In genomic region chr1:19209439-19209989, GRCh38 we compare ENCODE assay signal across 8 cellular contexts. TPM values are rescaled to one million over a fixed set of nuclear protein-coding genes. Genes with fewer than 3 reads are reported as not detected.
A peak's percentile ranks its signal among the peaks of the same experiment; 100 is the strongest.
DNase-seq lines count a peak whose midpoint lies in the region; ATAC-seq and TF ChIP-seq lines count a peak whose summit lies in the region.

No MANE protein-coding gene starts in this region.

- peak overlapping the region; percentile 99 for H3K4me2 ChIP-seq in KMS-11

- peaks cover 15% of the 10 kb centered on the region for H4K20me1 ChIP-seq in KMS-11 (ENCODE audit: insufficient read depth)

- H3K9me3 ChIP-seq in thoracic aorta = no peaks in the 10 kb centered on the region

- peak overlapping the region; percentile 70; the same call in 1 of the 2 replicates for H2AFZ ChIP-seq in KMS-11 (ENCODE audit: low read depth)

- TF ChIP-seq CTCF in GM10266 (IDR thresholded peaks at IDR 0.05; ENCODE audit: control insufficient read depth, insufficient read depth, low read depth, missing control alignments) (no peak), KMS-11 (conservative IDR thresholded peaks at IDR 0.05; ENCODE audit: low read depth, low read length) (no peak), fibroblast of pulmonary artery (IDR thresholded peaks at IDR 0.05; ENCODE audit: low read length, missing control alignments) (no peak), nephron progenitor cell (IDR thresholded peaks at IDR 0.05) (no peak), thoracic aorta (IDR thresholded peaks at IDR 0.05) (no peak)

- H3K27ac ChIP-seq in KMS-11 = peak overlapping the region; percentile 88
- peak overlapping the region; percentile 90 to 95 for H3K27ac ChIP-seq in thoracic aorta

- H3K4me1 Mint-ChIP-seq in nephron progenitor cell = peaks cover 56% of the 10 kb centered on the region

- peaks cover 11% of the 10 kb centered on the region for H3K36me3 Mint-ChIP-seq in nephron progenitor cell (ENCODE audit: low read depth)

- no peaks in the 10 kb centered on the region for H3K9me3 Mint-ChIP-seq in nephron progenitor cell

- H3K9ac ChIP-seq in KMS-11 = peak overlapping the region; percentile 86

- peak overlapping the region; percentile 96 for H3K27ac Mint-ChIP-seq in nephron progenitor cell

- H3K4me1 ChIP-seq in KMS-11 (ENCODE audit: low read depth, poor library complexity, severe bottlenecking) (peaks cover 61% of the 10 kb centered on the region), thoracic aorta (ENCODE audit: control insufficient read depth in 1 of 2, low read depth in 2 of 2) (peaks cover 38 to 60% of the 10 kb centered on the region in 2 donors)

- no peaks in the 10 kb centered on the region for H3K27me3 Mint-ChIP-seq in nephron progenitor cell (ENCODE audit: low read depth, poor library complexity)

- H3K27me3 ChIP-seq in KMS-11 (ENCODE audit: insufficient read depth, low read depth) (no peaks in the 10 kb centered on the region), thoracic aorta (replicated peaks; ENCODE audit: insufficient read depth) (no peaks in the 10 kb centered on the region)

- DNase-seq in GM10266 (ENCODE audit: extremely low spot score) (peak; percentile 70), fibroblast of pulmonary artery (ENCODE audit: low read depth) (peak; percentile 53), nephron progenitor cell (peak; percentile 48), thoracic aorta (ENCODE audit: low spot score) (no peak), ureter (ENCODE audit: low spot score) (no peak)
- peak; percentile 36 for DNase-seq in activated CD8-positive, alpha-beta memory T cell treated with anti-CD3 and anti-CD28 coated beads, Interleukin-2, amount 50 U/mL, for 24 hours (ENCODE audit: extremely low read depth)

- H3K4me3 Mint-ChIP-seq in nephron progenitor cell = peak overlapping the region; percentile 89

- H3K79me2 ChIP-seq in KMS-11 (ENCODE audit: insufficient read depth, low read depth) = peaks cover 95% of the 10 kb centered on the region

- H3K36me3 ChIP-seq in KMS-11 (ENCODE audit: insufficient read depth) (no peaks in the 10 kb centered on the region), thoracic aorta (peaks cover 3% of the 10 kb centered on the region)

- ATAC-seq in GM21619 (IDR thresholded peaks at IDR 0.05; ENCODE audit: unreplicated experiment) (peak; percentile 56), thoracic aorta (ENCODE audit: insufficient number of reproducible peaks, low FRiP score, low read depth) (no peak)

- H3K4me3 ChIP-seq in KMS-11 (IDR thresholded peaks at IDR 0.05; ENCODE audit: insufficient read depth, low read depth, low read length) (no peak overlapping the region), fibroblast of pulmonary artery (replicated peaks; ENCODE audit: low read depth, low read length) (peak overlapping the region; percentile 93), thoracic aorta (peak overlapping the region; percentile 90)

RNA-seq across cellular contexts. Expression of gene UBR4, which starts 0.6 kb away (rescaled TPM):
- total RNA-seq in thoracic aorta (100 to 1,000 TPM; 231 to 266 TPM), ureter (174 TPM)

RNA-seq across cellular contexts. Expression of gene EMC1, which starts 41.8 kb away (rescaled TPM):
- total RNA-seq in thoracic aorta (10 to 100 TPM; 39.3 to 63.0 TPM), ureter (54.6 TPM)

RNA-seq across cellular contexts. Expression of gene MRTO4, which starts 42.1 kb away (rescaled TPM):
- total RNA-seq in thoracic aorta (10 to 100 TPM in 1 of 2 donors, 1 to 10 TPM in 1; 8.8 to 29.6 TPM), ureter (43.0 TPM)

Comparison
In these comparisons a context has a peak if more than half of its experiments do, and no peak if none do; other contexts are left out.
1. DNase-seq: peak in GM10266 (single experiment), activated CD8-positive, alpha-beta memory T cell treated with anti-CD3 and anti-CD28 coated beads, Interleukin-2, amount 50 U/mL, for 24 hours (single experiment), fibroblast of pulmonary artery (single experiment) and nephron progenitor cell (single experiment); none in thoracic aorta (single experiment) and ureter (single experiment).